ENCODE assay signal across 18 cellular contexts in genomic region chr18:6281874-6282273, GRCh38.
"Had no signal": no experiment of that assay in that cellular context is flagged by ENCODE, and none has a peak within 500 bp of the region (broad histone marks: within the 10 kb centered on the region; RNA-seq: fewer than 3 reads in every experiment).

No MANE protein-coding gene starts in this region.

- H3K4me1 ChIP-seq: ascending aorta, breast epithelium, heart left ventricle, sigmoid colon had no signal

- H3K4me3 ChIP-seq: ascending aorta, breast epithelium, heart left ventricle, sigmoid colon had no signal

- H3K36me3 Mint-ChIP-seq: activated CD4-positive, alpha-beta memory T cell treated with anti-CD3 and anti-CD28 coated beads for 36 hours; activated CD8-positive, alpha-beta memory T cell treated with anti-CD3 and anti-CD28 coated beads, Interleukin-2, amount 10 ng/mL, durations not matched to agents 7 days and 5 days; T-cell had no signal

- H3K4me3 Mint-ChIP-seq: activated CD4-positive, alpha-beta memory T cell treated with anti-CD3 and anti-CD28 coated beads for 36 hours; activated CD8-positive, alpha-beta memory T cell treated with anti-CD3 and anti-CD28 coated beads, Interleukin-2, amount 10 ng/mL, durations not matched to agents 7 days and 5 days; activated naive CD4-positive, alpha-beta T cell treated with anti-CD3 and anti-CD28 coated beads for 36 hours; dendritic cell treated with granulocyte-macrophage colony-stimulating factor and Interleukin-4, amounts not matched to agents 40 ng/mL and 50 ng/mL, for 4 days; nephron; T-cell had no signal

- H3K9me3 Mint-ChIP-seq: activated T-helper 2 cell treated with anti-CD3 and anti-CD28 coated beads, Interferon-gamma antibody, Interleukin-2, Interleukin-4, amounts not matched to agents 10 μg/mL and 5 μg/mL and 100 μg/mL, durations not matched to agents 14 hours and 24 hours and 36 hours; dendritic cell treated with granulocyte-macrophage colony-stimulating factor and Interleukin-4, amounts not matched to agents 40 ng/mL and 50 ng/mL, for 4 days; nephron had no signal

- H3K27me3 Mint-ChIP-seq: activated CD4-positive, alpha-beta memory T cell treated with anti-CD3 and anti-CD28 coated beads for 36 hours; activated CD8-positive, alpha-beta memory T cell treated with anti-CD3 and anti-CD28 coated beads, Interleukin-2, amount 10 ng/mL, durations not matched to agents 7 days and 5 days; dendritic cell treated with granulocyte-macrophage colony-stimulating factor and Interleukin-4, amounts not matched to agents 40 ng/mL and 50 ng/mL, for 4 days; progenitor cell of endocrine pancreas had no signal

- H3K4me1 Mint-ChIP-seq: activated CD8-positive, alpha-beta memory T cell treated with anti-CD3 and anti-CD28 coated beads, Interleukin-2, amount 10 ng/mL, durations not matched to agents 7 days and 5 days; nephron; T-cell had no signal

- H3K27me3 ChIP-seq: ascending aorta, breast epithelium, heart left ventricle, sigmoid colon had no signal

- H3K27ac Mint-ChIP-seq: activated CD4-positive, alpha-beta memory T cell treated with anti-CD3 and anti-CD28 coated beads for 36 hours; activated CD8-positive, alpha-beta memory T cell treated with anti-CD3 and anti-CD28 coated beads, Interleukin-2, amount 10 ng/mL, durations not matched to agents 7 days and 5 days; activated naive CD4-positive, alpha-beta T cell treated with anti-CD3 and anti-CD28 coated beads for 36 hours; activated T-helper 2 cell treated with anti-CD3 and anti-CD28 coated beads, Interferon-gamma antibody, Interleukin-2, Interleukin-4, amounts not matched to agents 10 μg/mL and 5 μg/mL and 100 μg/mL, durations not matched to agents 14 hours and 24 hours and 36 hours; dendritic cell treated with granulocyte-macrophage colony-stimulating factor and Interleukin-4, amounts not matched to agents 40 ng/mL and 50 ng/mL, for 4 days; nephron; T-cell had no signal

- H3K9me3 ChIP-seq: ascending aorta, breast epithelium, heart left ventricle, sigmoid colon had no signal

- H3K36me3 ChIP-seq: ascending aorta, breast epithelium, heart left ventricle, sigmoid colon had no signal

- DNase-seq: activated CD4-positive, alpha-beta memory T cell treated with anti-CD3 and anti-CD28 coated beads for 36 hours; activated CD8-positive, alpha-beta memory T cell treated with anti-CD3 and anti-CD28 coated beads, Interleukin-2, amount 10 ng/mL, durations not matched to agents 7 days and 5 days; activated naive CD4-positive, alpha-beta T cell treated with anti-CD3 and anti-CD28 coated beads for 36 hours; activated T-cell treated with anti-CD3 and anti-CD28 coated beads, Interleukin-2, amount 50 U/mL, for 1 hour; effector memory CD4-positive, alpha-beta T cell; heart left ventricle; mesendoderm; nucleus accumbens; sigmoid colon; stimulated activated CD4-positive, alpha-beta T cell treated with anti-CD3 and anti-CD28 coated beads, Interleukin-1b, Interleukin-23, amount 100 ng/mL, for 48 hours; T-cell; T1000 had no signal

- ATAC-seq: activated CD8-positive, alpha-beta memory T cell treated with anti-CD3 and anti-CD28 coated beads, Interleukin-2, amount 10 ng/mL, durations not matched to agents 7 days and 5 days; T-cell had no signal

- H3K27ac ChIP-seq: ascending aorta, breast epithelium, heart left ventricle, sigmoid colon had no signal
